Comparison of ENCODE assay signal across 8 cellular contexts in genomic region chr10:87734987-87735827, GRCh38.
DNase-seq lines count a peak whose midpoint lies in the region; ATAC-seq, FAIRE-seq and TF ChIP-seq lines count a peak whose summit lies in the region.

No MANE protein-coding gene starts in this region.

- BruUV-seq in HepG2 (replicated peaks; lab: Mats Ljungman, UMichigan): no TSS peak

- intact Hi-C loops in dendritic cell treated with granulocyte-macrophage colony-stimulating factor and Interleukin-4, amounts not matched to agents 40 ng/mL and 50 ng/mL, for 4 days (cut with micrococcal nuclease): loop anchor here (1.0 kb wide), 1 partner anchor 79 kb away; no protein-coding TSS in a partner anchor
- intact Hi-C loops in HepG2 (cut with micrococcal nuclease; ENCODE audit: unreplicated experiment): loop anchor here (1.0 kb wide), 2 partner anchors 79 to 202 kb away; no protein-coding TSS in a partner anchor
- intact Hi-C loops in upper lobe of right lung (cut with DNase I): loop anchor here (10.0 kb wide), 1 partner anchor 200 kb away; no protein-coding TSS in a partner anchor

- H3K27ac ChIP-seq in OCI-LY1 (ENCODE audit: low read depth, low read length, poor library complexity, severe bottlenecking) (no peak overlapping the region), HepG2 (ENCODE audit: extremely low read length, insufficient read depth, low read length) (no peak overlapping the region), upper lobe of right lung (peak overlapping the region; percentile 48)

- POLR2A ChIA-PET in HepG2 (lab: Yijun Ruan, JAX): no interaction called here

- no peaks in the 10 kb centered on the region for H3K9me3 Mint-ChIP-seq in dendritic cell treated with granulocyte-macrophage colony-stimulating factor and Interleukin-4, amounts not matched to agents 40 ng/mL and 50 ng/mL, for 4 days

- H3K4me3 ChIP-seq in OCI-LY1 (ENCODE audit: low read depth, low read length, poor library complexity, severe bottlenecking) (no peak overlapping the region), HepG2 (replicated peaks in 1 of 3; ENCODE audit: insufficient read depth in 1 of 3, low read depth in 2 of 3, low read length in 3 of 3) (no peak overlapping the region), upper lobe of right lung (no peak overlapping the region)

- no peaks in the 10 kb centered on the region for H4K20me1 ChIP-seq in OCI-LY1 (ENCODE audit: insufficient read depth, low read length)
- no peaks in the 10 kb centered on the region for H4K20me1 ChIP-seq in HepG2 (ENCODE audit: insufficient read depth, low read length)

- TF ChIP-seq RAD21 in HepG2 (CRISPR knock-in tag; IDR thresholded peaks at IDR 0.05): peak; percentile 48; the same call in 1 of the 2 replicates

- no peak overlapping the region for H3K4me2 ChIP-seq in OCI-LY1 (ENCODE audit: low read length)
- H3K4me2 ChIP-seq in HepG2 (ENCODE audit: low read depth, low read length): no peak overlapping the region; the same call in 1 of the 2 replicates

- H3K36me3 Mint-ChIP-seq in dendritic cell treated with granulocyte-macrophage colony-stimulating factor and Interleukin-4, amounts not matched to agents 40 ng/mL and 50 ng/mL, for 4 days (ENCODE audit: low read depth): no peaks in the 10 kb centered on the region

- in situ Hi-C loops in HepG2 (cut with HindIII; ENCODE audit: extremely low pct_ligation_motif_present, low pct_unique_long_range_greater_than_20kb): loop anchor here (5.0 kb wide), 2 partner anchors 78 to 193 kb away; partner anchors contain the start of gene PAPSS2

- no peaks in the 10 kb centered on the region for H3F3A ChIP-seq in OCI-LY1 (ENCODE audit: insufficient read depth, low read length)

- TF ChIP-seq POLR2A in HepG2 (IDR thresholded peaks at IDR 0.05; ENCODE audit: insufficient read depth in 1 of 2, low read depth in 2 of 2, low read length in 2 of 2): no peak

- no peaks in the 10 kb centered on the region for H3K9me2 ChIP-seq in OCI-LY1 (ENCODE audit: low read depth, low read length)

- no peaks in the 10 kb centered on the region for H3K27me3 Mint-ChIP-seq in dendritic cell treated with granulocyte-macrophage colony-stimulating factor and Interleukin-4, amounts not matched to agents 40 ng/mL and 50 ng/mL, for 4 days

- no peak overlapping the region for H3K4me3 Mint-ChIP-seq in dendritic cell treated with granulocyte-macrophage colony-stimulating factor and Interleukin-4, amounts not matched to agents 40 ng/mL and 50 ng/mL, for 4 days

- FAIRE-seq in D721Med (lab: Jason Lieb, UNC): peak; percentile 16
- peak; percentile 49 for FAIRE-seq in HepG2 (lab: Jason Lieb, UNC)

- H3K79me2 ChIP-seq in OCI-LY1 (ENCODE audit: insufficient read depth, low read length) (no peaks in the 10 kb centered on the region), HepG2 (ENCODE audit: insufficient read depth, low read length) (no peaks in the 10 kb centered on the region)

- peak; percentile 27 for DNase-seq in D721Med (ENCODE audit: insufficient read length, low spot score)
- peak; percentile 39 for DNase-seq in HCEC 1CT
- peak; percentile 25 for DNase-seq in HepG2 (ENCODE audit: low spot score)
- DNase-seq in upper lobe of right lung: no peak
- DNase-seq in activated CD4-positive, alpha-beta T cell treated with anti-CD3 and anti-CD28 coated beads, Interleukin-2, amount 50 U/mL, for 1 hour: no peak
- no peak for DNase-seq in cerebellar nuclear complex (lab: John Stamatoyannopoulos, UW)

- TF ChIP-seq EP300 in HepG2 (IDR thresholded peaks at IDR 0.05; ENCODE audit: low read depth in 2 of 2, low read length in 2 of 2): no peak
- TF ChIP-seq EP300 in HepG2 (CRISPR knock-in tag; IDR thresholded peaks at IDR 0.05; ENCODE audit: borderline replicate concordance): no peak

- H3K27ac Mint-ChIP-seq in dendritic cell treated with granulocyte-macrophage colony-stimulating factor and Interleukin-4, amounts not matched to agents 40 ng/mL and 50 ng/mL, for 4 days: peak overlapping the region; percentile 47

- H3K9me3 ChIP-seq in OCI-LY1 (ENCODE audit: low read length) (no peaks in the 10 kb centered on the region), HepG2 (ENCODE audit: low read length) (no peaks in the 10 kb centered on the region), upper lobe of right lung (no peaks in the 10 kb centered on the region)

- CTCF ChIA-PET in HepG2 (lab: Yijun Ruan, JAX; ENCODE audit: low intra/inter-chr PET ratio, low total read pairs): interaction anchor here (1.7 to 2.3 kb wide), 2 partner anchors 79 to 202 kb away, joined by 7 to 15 read pairs; no protein-coding TSS in a partner anchor

- H2AFZ ChIP-seq in OCI-LY1 (ENCODE audit: low read length) (no peak overlapping the region), HepG2 (ENCODE audit: low read length) (no peak overlapping the region)

- H3K27me3 ChIP-seq in OCI-LY1 (ENCODE audit: insufficient read depth, low read length) (no peaks in the 10 kb centered on the region), HepG2 (ENCODE audit: control insufficient read depth in 1 of 2, insufficient read depth in 2 of 2, low read length in 2 of 2) (no peaks in the 10 kb centered on the region; a peak in 1 of 5 replicates), upper lobe of right lung (no peaks in the 10 kb centered on the region)

- peak; percentile 92 for ATAC-seq in HepG2
- peak; percentile 84 for ATAC-seq in upper lobe of right lung

- H3K4me1 ChIP-seq in OCI-LY1 (ENCODE audit: insufficient read depth, low read length, severe bottlenecking) (no peaks in the 10 kb centered on the region), HepG2 (ENCODE audit: insufficient read depth, low read length) (peaks cover 4% of the 10 kb centered on the region), upper lobe of right lung (peaks cover 21% of the 10 kb centered on the region)

- peak; percentile 80 for TF ChIP-seq CTCF in D721Med (IDR thresholded peaks at IDR 0.05; ENCODE audit: insufficient read depth, missing control alignments)
- TF ChIP-seq CTCF in OCI-LY1 (IDR thresholded peaks at IDR 0.05; ENCODE audit: low read length): peak; percentile 77
- peak; percentile 78 for TF ChIP-seq CTCF in HepG2 (CRISPR knock-in tag; IDR thresholded peaks at IDR 0.05)
- TF ChIP-seq CTCF in upper lobe of right lung (IDR thresholded peaks at IDR 0.05): peak; percentile 77

- WGBS in HepG2 (ENCODE audit: low lambda C conversion rate): 28% methylated on average over 7 of the region's 7 CpGs

- peaks cover 18% of the 10 kb centered on the region for H3K4me1 Mint-ChIP-seq in dendritic cell treated with granulocyte-macrophage colony-stimulating factor and Interleukin-4, amounts not matched to agents 40 ng/mL and 50 ng/mL, for 4 days (ENCODE audit: low read depth)

- H3K36me3 ChIP-seq in OCI-LY1 (ENCODE audit: insufficient read depth, low read length) (no peaks in the 10 kb centered on the region), HepG2 (replicated peaks in 1 of 2; ENCODE audit: control insufficient read depth in 1 of 2, insufficient read depth in 2 of 2, low read length in 2 of 2) (no peaks in the 10 kb centered on the region), upper lobe of right lung (peaks cover 16% of the 10 kb centered on the region)

- no peak overlapping the region for H3K9ac ChIP-seq in OCI-LY1 (ENCODE audit: low read length)
- no peak overlapping the region for H3K9ac ChIP-seq in HepG2 (ENCODE audit: insufficient read depth, low read depth, low read length)

TF ChIP-seq in HepG2, 621 proteins besides CTCF, POLR2A, EP300 and RAD21 (continues in another document):
- TF ChIP-seq RNF2 (conservative IDR thresholded peaks at IDR 0.05; ENCODE audit: low read depth) (no peak), STAG1 (CRISPR knock-in tag; IDR thresholded peaks at IDR 0.05) (peak; percentile 89), ARNT2 (CRISPR knock-in tag; IDR thresholded peaks at IDR 0.05; ENCODE audit: low read depth) (no peak), AKNA (CRISPR knock-in tag; IDR thresholded peaks at IDR 0.05; ENCODE audit: borderline replicate concordance) (no peak), ZSCAN31 (CRISPR knock-in tag; IDR thresholded peaks at IDR 0.05; ENCODE audit: low read depth) (no peak), NR2F2 (IDR thresholded peaks at IDR 0.05; ENCODE audit: borderline replicate concordance, low read depth) (no peak), KDM5A (IDR thresholded peaks at IDR 0.05; ENCODE audit: borderline replicate concordance, low read length) (no peak), FOSL1 (CRISPR knock-in tag; IDR thresholded peaks at IDR 0.05; ENCODE audit: borderline replicate concordance) (no peak), RFXAP (CRISPR knock-in tag; IDR thresholded peaks at IDR 0.05; ENCODE audit: borderline replicate concordance) (no peak), ZNF781 (CRISPR knock-in tag; IDR thresholded peaks at IDR 0.05; ENCODE audit: borderline replicate concordance, not compliant biosample characterization) (no peak)

Comparison
In these comparisons a context has a peak if more than half of its experiments do, and no peak if none do; other contexts are left out.
1. DNase-seq: peak in D721Med (single experiment), HCEC 1CT (single experiment) and HepG2 (single experiment); none in upper lobe of right lung (single experiment), activated CD4-positive, alpha-beta T cell treated with anti-CD3 and anti-CD28 coated beads, Interleukin-2, amount 50 U/mL, for 1 hour (single experiment) and cerebellar nuclear complex (0 of 2).
2. Peak in every context shown above with its lines, with median percentiles within 50 percentile points of each other: CTCF ChIP-seq.